ENCODE assay signal across 10 cellular contexts in genomic region chr3:5194341-5194740, GRCh38. TPM values are rescaled to one million over a fixed set of nuclear protein-coding genes. Genes with fewer than 3 reads are reported as not detected.
A peak's percentile ranks its signal among the peaks of the same experiment; 100 is the strongest.
DNase-seq lines count a peak whose midpoint lies in the region; ATAC-seq and TF ChIP-seq lines count a peak whose summit lies in the region.
"Had no signal": no experiment of that assay in that cellular context is flagged by ENCODE, and none has a peak within 500 bp of the region (broad histone marks: within the 10 kb centered on the region; RNA-seq: fewer than 3 reads in every experiment).

No MANE protein-coding gene starts in this region.

- H3K9me3 ChIP-seq in SJSA1 (replicated peaks) (no peaks in the 10 kb centered on the region), endodermal cell (ENCODE audit: control insufficient read depth, low read length) (no peaks in the 10 kb centered on the region), spleen (no peaks in the 10 kb centered on the region), HAP-1 (no peaks in the 10 kb centered on the region)

- peaks cover 40% of the 10 kb centered on the region for H3K36me3 Mint-ChIP-seq in GM23338 (ENCODE audit: low read depth)
- peaks cover 38% of the 10 kb centered on the region for H3K36me3 Mint-ChIP-seq in endodermal cell (ENCODE audit: low read depth)

- DNase-seq in GM23338 (ENCODE audit: low spot score) (no peak), SJSA1 (ENCODE audit: low read depth in 1 of 2, low spot score in 2 of 2) (no peak), endodermal cell (no peak), spleen (no peak), A172 (ENCODE audit: low spot score) (no peak), HAP-1 (ENCODE audit: low spot score in 2 of 2) (no peak), coronary artery (ENCODE audit: low spot score) (no peak)
- no peak for DNase-seq in stimulated activated CD4-positive, alpha-beta T cell treated with anti-CD3 and anti-CD28 coated beads, Interleukin-12 subunit alpha, Interleukin-12 subunit beta, amount 100 ng/mL, for 4 hours
- DNase-seq: DMS79 treated with DMSO at 0.1 percent for 48 hours, NCI-H1417 had no signal

- H3K27ac Mint-ChIP-seq in GM23338 (0 out of 2 replicates have a peak overlapping the region, but pooled peaks have one; percentile 29), endodermal cell (peak overlapping the region; percentile 32)

- H4K20me1 ChIP-seq in GM23338 (replicated peaks; ENCODE audit: insufficient read depth) = no peaks in the 10 kb centered on the region

- H3K9me3 Mint-ChIP-seq in GM23338 (no peaks in the 10 kb centered on the region), endodermal cell (no peaks in the 10 kb centered on the region)

- H3K9me2 ChIP-seq in GM23338 (ENCODE audit: insufficient read depth) = no peaks in the 10 kb centered on the region

- H2AFZ ChIP-seq in GM23338 = no peak overlapping the region

- TF ChIP-seq CTCF in GM23338 (conservative IDR thresholded peaks at IDR 0.05; ENCODE audit: low read depth in 2 of 2) (no peak), endodermal cell (conservative IDR thresholded peaks at IDR 0.05) (no peak), spleen (IDR thresholded peaks at IDR 0.05 in 8 of 11, conservative IDR thresholded peaks at IDR 0.05 in 3 of 11) (no peak), coronary artery (IDR thresholded peaks at IDR 0.05) (no peak)

- H3K4me1 Mint-ChIP-seq in GM23338 (peaks cover 61% of the 10 kb centered on the region), endodermal cell (peaks cover 41% of the 10 kb centered on the region)

- no peak overlapping the region for H3K27ac ChIP-seq in GM23338 (ENCODE audit: low read depth)
- 0 out of 2 replicates have a peak overlapping the region, but pooled peaks have one; percentile 5 for H3K27ac ChIP-seq in SJSA1
- H3K27ac ChIP-seq in endodermal cell (ENCODE audit: low read depth, low read length) = no peak overlapping the region
- H3K27ac ChIP-seq in spleen = peak overlapping the region in 7 of 8 donors; percentile 38 to 100 (median 83)
- peak overlapping the region in 1 of 2 donors; percentile 6 for H3K27ac ChIP-seq in coronary artery

- H3K27me3 ChIP-seq in GM23338 (ENCODE audit: insufficient read depth) = peaks cover under 1% of the 10 kb centered on the region; the same call in 1 of the 2 replicates
- no peaks in the 10 kb centered on the region for H3K27me3 ChIP-seq in SJSA1 (replicated peaks)
- H3K27me3 ChIP-seq in endodermal cell (ENCODE audit: control insufficient read depth, insufficient read depth, low read length, poor library complexity, severe bottlenecking) = no peaks in the 10 kb centered on the region
- H3K27me3 ChIP-seq in spleen (replicated peaks in 1 of 7) = no peaks in the 10 kb centered on the region
- H3K27me3 ChIP-seq in HAP-1 (ENCODE audit: low read depth) = no peaks in the 10 kb centered on the region

- no peak overlapping the region for H3K9ac ChIP-seq in endodermal cell (ENCODE audit: extremely low read depth, low read length, poor library complexity, severe bottlenecking)

- H3K36me3 ChIP-seq in GM23338 (ENCODE audit: insufficient read depth) = no peaks in the 10 kb centered on the region
- peaks cover 9% of the 10 kb centered on the region for H3K36me3 ChIP-seq in SJSA1
- H3K36me3 ChIP-seq in endodermal cell (ENCODE audit: control insufficient read depth, insufficient read depth, low read length) = peaks cover 24% of the 10 kb centered on the region
- peaks cover 0 to 41% (median 0%) of the 10 kb centered on the region in 6 donors for H3K36me3 ChIP-seq in spleen
- H3K36me3 ChIP-seq in HAP-1 (replicated peaks) = peaks cover 31% of the 10 kb centered on the region

- peaks cover 31% of the 10 kb centered on the region for H3K4me1 ChIP-seq in GM23338 (ENCODE audit: insufficient read depth)
- peaks cover 10% of the 10 kb centered on the region for H3K4me1 ChIP-seq in SJSA1 (replicated peaks)
- no peaks in the 10 kb centered on the region for H3K4me1 ChIP-seq in endodermal cell (ENCODE audit: control insufficient read depth, insufficient read depth, low read length)
- H3K4me1 ChIP-seq in spleen = peaks cover 74 to 100% (median 99%) of the 10 kb centered on the region in 6 donors
- peaks cover 15% of the 10 kb centered on the region for H3K4me1 ChIP-seq in HAP-1

- 86 to 90% methylated on average over 2 of the region's 2 CpGs for WGBS in endodermal cell (ENCODE audit: insufficient coverage in 1 of 2, insufficient read length in 1 of 2), 2 experiments
- WGBS in spleen, 5 donors = 44 to 59% (median 59%) methylated on average over 2 of the region's 2 CpGs

- peaks cover 53% of the 10 kb centered on the region for H3K79me2 ChIP-seq in GM23338 (replicated peaks; ENCODE audit: insufficient read depth)

- TF ChIP-seq POLR2A in spleen (IDR thresholded peaks at IDR 0.05) = no peak

- no peak overlapping the region for H3K4me2 ChIP-seq in GM23338

- H3K4me3 ChIP-seq in GM23338 (no peak overlapping the region), SJSA1 (no peak overlapping the region), endodermal cell (ENCODE audit: low read length) (no peak overlapping the region), spleen (no peak overlapping the region), HAP-1 (no peak overlapping the region), coronary artery (no peak overlapping the region)

- in situ Hi-C loops in HAP-1 (cut with MboI; ENCODE audit: low sequenced_read_pairs) = no loop called here

- no peaks in the 10 kb centered on the region for H3K27me3 Mint-ChIP-seq in GM23338 (ENCODE audit: insufficient read depth, low read depth, poor library complexity)
- no peaks in the 10 kb centered on the region for H3K27me3 Mint-ChIP-seq in endodermal cell (ENCODE audit: insufficient read depth)

- no peaks in the 10 kb centered on the region for H3F3A ChIP-seq in GM23338 (replicated peaks; ENCODE audit: low read depth)

- intact Hi-C loops in spleen (cut with DNase I; ENCODE audit: low total_unique reads) = no loop called here

- H3K4me3 Mint-ChIP-seq in GM23338 = no peak overlapping the region
- H3K4me3 Mint-ChIP-seq in endodermal cell = no peak overlapping the region

- no peak for ATAC-seq in GM23338

TF ChIP-seq in GM23338, 12 proteins besides CTCF, POLR2A, EP300 and RAD21 (continues in another document):
- no peak for TF ChIP-seq EZH2phosphoT487 (IDR thresholded peaks at IDR 0.05; ENCODE audit: unreplicated experiment)
- TF ChIP-seq JUNB (IDR thresholded peaks at IDR 0.05; ENCODE audit: unreplicated experiment) = no peak

RNA-seq across cellular contexts. Expression of gene EDEM1, which starts 6.8 kb away (rescaled TPM):
- 10.4 and 36.7 TPM in 2 replicates for total RNA-seq in GM23338 (2014; rRNA removed; shearing (Covaris generic))
- polyA plus RNA-seq in GM23338 (2016; fragmentation: Nextera tagmentation; extraction: Ambion mirVana) (2.2 and 2.3 TPM in 2 replicates), spleen (10 to 100 TPM in 2 of 3 donors, 1 to 10 TPM in 1; 8.4 to 12.2 (median 11.7) TPM)
- 9.7 and 18.5 TPM in 2 replicates for total RNA-seq in SJSA1 (2014; rRNA removed; shearing (Covaris generic))
- total RNA-seq in endodermal cell (10 to 100 TPM; 24.5 to 28.1 TPM), spleen (100 to 1,000 TPM in 1 of 7 donors, 10 to 100 TPM in 6; 69.0 to 174 (median 76.4) TPM)
- polyA plus RNA-seq in endodermal cell (2013, experiment 1 of 2) = 10.5 TPM
- 11.2 TPM for polyA plus RNA-seq in endodermal cell (2013, experiment 2 of 2)
- 23.4 and 25.9 TPM in 2 replicates for total RNA-seq in A172 (2014; rRNA removed; shearing (Covaris generic))

Comparison
In these comparisons a context has a peak if more than half of its experiments do, and no peak if none do; other contexts are left out.
1. H3K27ac ChIP-seq: peak in SJSA1 (single experiment) and spleen (7 of 8); none in GM23338 (single experiment) and endodermal cell (single experiment).